Comparison of ENCODE assay signal across 25 cellular contexts in genomic region chr2:188819781-188820180, GRCh38.
DNase-seq lines count a peak whose midpoint lies in the region; ATAC-seq and TF ChIP-seq lines count a peak whose summit lies in the region.
"Had no signal": no experiment of that assay in that cellular context is flagged by ENCODE, and none has a peak within 500 bp of the region (broad histone marks: within the 10 kb centered on the region; RNA-seq: fewer than 3 reads in every experiment).

No MANE protein-coding gene starts in this region.

- no peak overlapping the region for H2BK15ac ChIP-seq in neuronal stem cell (ENCODE audit: low read length)

- no peak overlapping the region for H4K91ac ChIP-seq in neuronal stem cell (ENCODE audit: low read depth, low read length, poor library complexity)

- H3K9ac ChIP-seq in SK-N-MC (ENCODE audit: insufficient read length) (no peak overlapping the region), neuronal stem cell (ENCODE audit: low read depth, low read length, poor library complexity) (no peak overlapping the region)

- H3K27ac ChIP-seq in SK-N-MC (peak overlapping the region; percentile 14; the same call in 1 of the 2 replicates), neuronal stem cell (replicated peaks; ENCODE audit: low read length) (no peak overlapping the region), dorsolateral prefrontal cortex (no peak overlapping the region), caudate nucleus (ENCODE audit: low read depth, low read length) (no peak overlapping the region)
- H3K27ac ChIP-seq: heart right ventricle, upper lobe of left lung had no signal

- H3K4ac ChIP-seq in neuronal stem cell (ENCODE audit: low read length), result no peak overlapping the region

- no peak overlapping the region for H2BK12ac ChIP-seq in neuronal stem cell (ENCODE audit: low read length)

- no peak for ATAC-seq in HG03159 (IDR thresholded peaks at IDR 0.05; ENCODE audit: unreplicated experiment)
- ATAC-seq: heart right ventricle; K562; left ventricle myocardium superior; stimulated activated naive CD8-positive, alpha-beta T cell treated with anti-CD3 and anti-CD28 coated beads, Interleukin-15, amount 100 ng/mL, for 72 hours; WTC11 had no signal

- no peak overlapping the region for H3K23ac ChIP-seq in neuronal stem cell (ENCODE audit: low read depth, low read length, poor library complexity)

- peak overlapping the region; percentile 33 for H2AFZ ChIP-seq in neuronal stem cell (ENCODE audit: low read length)

- H3K4me3 ChIP-seq in AG10803 (ENCODE audit: low read length) (no peak overlapping the region), SK-N-MC (no peak overlapping the region), fibroblast of the aortic adventitia (ENCODE audit: low read depth, low read length) (no peak overlapping the region), neuronal stem cell (ENCODE audit: low read length in 2 of 2) (no peak overlapping the region), dorsolateral prefrontal cortex (no peak overlapping the region)
- H3K4me3 ChIP-seq: heart right ventricle, K562, upper lobe of left lung had no signal

- no peak overlapping the region for H2BK120ac ChIP-seq in neuronal stem cell (ENCODE audit: low read depth, low read length)

- no peak overlapping the region for H3K4me2 ChIP-seq in neuronal stem cell (ENCODE audit: insufficient read depth, low read length, poor library complexity, severe bottlenecking)

- intact Hi-C loops in dorsolateral prefrontal cortex (cut with DNase I), result no loop called here

- H3K9me3 ChIP-seq in SK-N-MC (ENCODE audit: low read depth, low read length) (no peaks in the 10 kb centered on the region), neuronal stem cell (replicated peaks in 1 of 2; ENCODE audit: control insufficient read depth in 2 of 2, insufficient read depth in 1 of 2, low read depth in 1 of 2, low read length in 2 of 2) (no peaks in the 10 kb centered on the region)
- H3K9me3 ChIP-seq: upper lobe of left lung had no signal

- no peak overlapping the region for H3K18ac ChIP-seq in neuronal stem cell (ENCODE audit: low read length)

- peaks cover 0 to 4% of the 10 kb centered on the region in 2 donors for H3K4me1 ChIP-seq in neuronal stem cell (ENCODE audit: control insufficient read depth in 2 of 2, insufficient read depth in 1 of 2, low read depth in 1 of 2, low read length in 2 of 2)
- H3K4me1 ChIP-seq: heart right ventricle, upper lobe of left lung had no signal

- no peak overlapping the region for H4K8ac ChIP-seq in neuronal stem cell (ENCODE audit: low read depth, low read length)

- no peak overlapping the region for H2BK5ac ChIP-seq in neuronal stem cell (ENCODE audit: low read length)

- no CpG with 5 or more reads among the region's 3 CpGs for WGBS in neuronal stem cell (ENCODE audit: extremely low coverage in 2 of 2, insufficient read length in 2 of 2, insufficient replicate concordance in 1 of 2), 2 donors

- TF ChIP-seq CTCF in AG10803 (conservative IDR thresholded peaks at IDR 0.05; ENCODE audit: low read length) (no peak), fibroblast of the aortic adventitia (IDR thresholded peaks at IDR 0.05; ENCODE audit: insufficient read depth, low read length) (no peak), dorsolateral prefrontal cortex (IDR thresholded peaks at IDR 0.05 in 54 of 56, conservative IDR thresholded peaks at IDR 0.05 in 2 of 56; ENCODE audit: low read depth in 1 of 56, partially characterized antibody in 56 of 56) (no peak)

- H3K14ac ChIP-seq in neuronal stem cell (ENCODE audit: low read length), result no peak overlapping the region

- DNase-seq in AG10803 (ENCODE audit: low read depth), result peak; percentile 30
- DNase-seq in SK-N-MC (ENCODE audit: low read depth, low spot score), result no peak
- peak; percentile 59 for DNase-seq in fibroblast of the aortic adventitia (ENCODE audit: low read depth)
- DNase-seq in neuronal stem cell (ENCODE audit: low spot score), result no peak
- DNase-seq in islet precursor cell, result no peak
- no peak for DNase-seq in dorsolateral prefrontal cortex
- no peak for DNase-seq in caudate nucleus (lab: John Stamatoyannopoulos, UW)
- DNase-seq: ACHN; activated CD4-positive, alpha-beta T cell treated with anti-CD3 and anti-CD28 coated beads, Interleukin-2, amount 50 U/mL, for 4 hours; activated CD8-positive, alpha-beta memory T cell treated with anti-CD3 and anti-CD28 coated beads, Interleukin-2, amount 50 U/mL, for 4 hours; activated naive CD8-positive, alpha-beta T cell treated with anti-CD3 and anti-CD28 coated beads for 36 hours; C1 segment of cervical spinal cord; Calu3; HCEC 1CT; heart right ventricle; left ventricle myocardium superior; NCI-H1436 treated with DMSO at 0.1 percent for 48 hours; NCI-H524 treated with DMSO at 0.1 percent for 48 hours; stimulated activated CD4-positive, alpha-beta T cell treated with anti-CD3 and anti-CD28 coated beads, Interleukin-4, amount 100 ng/mL, for 4 hours; stimulated activated naive CD8-positive, alpha-beta T cell treated with anti-CD3 and anti-CD28 coated beads, Interleukin-15, amount 100 ng/mL, for 72 hours; T-helper 9 cell; upper lobe of left lung had no signal

- H3K36me3 ChIP-seq in SK-N-MC (ENCODE audit: insufficient read depth, low read length), result no peaks in the 10 kb centered on the region
- H3K36me3 ChIP-seq in neuronal stem cell (replicated peaks in 1 of 2; ENCODE audit: control insufficient read depth in 2 of 2, insufficient read depth in 2 of 2, low read length in 2 of 2), result no peaks in the 10 kb centered on the region
- H3K36me3 ChIP-seq: heart right ventricle, upper lobe of left lung had no signal

- H3K27me3 ChIP-seq in neuronal stem cell (ENCODE audit: control insufficient read depth in 3 of 3, insufficient read depth in 3 of 3, low read depth in 1 of 3, low read length in 3 of 3) (no peaks in the 10 kb centered on the region), dorsolateral prefrontal cortex (no peaks in the 10 kb centered on the region)
- H3K27me3 ChIP-seq: heart right ventricle, upper lobe of left lung had no signal

- H2AK5ac ChIP-seq in neuronal stem cell (ENCODE audit: low read depth, low read length), result no peak overlapping the region

- H3K79me1 ChIP-seq in neuronal stem cell (ENCODE audit: low read depth, low read length), result no peaks in the 10 kb centered on the region

Comparison
In these comparisons a context has a peak if more than half of its experiments do, and no peak if none do; other contexts are left out.
1. DNase-seq: peak in AG10803 (single experiment) and fibroblast of the aortic adventitia (single experiment); none in SK-N-MC (single experiment), neuronal stem cell (single experiment), islet precursor cell (single experiment), dorsolateral prefrontal cortex (0 of 10) and caudate nucleus (0 of 61).